ENCODE assay signal across 8 cellular contexts in the genomic region with DNA sequence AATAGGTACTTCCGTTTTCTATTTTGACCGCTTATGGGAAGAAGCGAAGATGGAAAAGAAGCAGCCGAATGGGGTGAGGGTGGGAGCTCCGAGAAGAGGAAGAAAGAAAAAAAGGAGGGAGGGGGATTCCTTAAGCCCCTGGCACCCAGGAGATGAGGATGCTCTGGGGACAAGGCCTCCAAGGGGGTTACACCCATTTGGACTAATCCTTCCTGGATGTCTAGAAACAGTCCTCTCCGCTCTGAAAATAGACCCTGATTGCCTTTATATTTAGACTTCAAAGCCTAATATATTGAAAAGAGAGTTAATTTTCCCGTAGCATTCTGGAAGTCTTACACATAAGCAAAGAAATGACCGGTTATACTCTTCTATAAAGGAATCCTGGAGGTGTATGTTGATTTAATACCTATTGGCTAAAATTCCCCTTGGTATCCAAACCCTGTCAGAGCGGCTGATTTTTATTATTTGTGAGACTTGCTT. TPM values are rescaled to one million over a fixed set of nuclear protein-coding genes. Genes with fewer than 3 reads are reported as not detected.
DNase-seq lines count a peak whose midpoint lies in the region; ATAC-seq and TF ChIP-seq lines count a peak whose summit lies in the region.

No MANE protein-coding gene starts in this region.

- H3K4me1 ChIP-seq in mononuclear cell (ENCODE audit: insufficient read depth, low read length) (peaks cover 29% of the 10 kb centered on the region), vagina (peaks cover 11% of the 10 kb centered on the region)

- no peak overlapping the region for H3K27ac Mint-ChIP-seq in activated naive CD4-positive, alpha-beta T cell treated with anti-CD3 and anti-CD28 coated beads, Interleukin-2, amount 50 U/mL, for 24 hours
- H3K27ac Mint-ChIP-seq in activated naive CD4-positive, alpha-beta T cell treated with anti-CD3 and anti-CD28 coated beads, Interleukin-2, amount 50 U/mL, for 72 hours, result no peak overlapping the region

- peak overlapping the region; percentile 69 for H3K27ac ChIP-seq in vagina

- DNase-seq in activated naive CD4-positive, alpha-beta T cell treated with anti-CD3 and anti-CD28 coated beads, Interleukin-2, amount 50 U/mL, for 72 hours (ENCODE audit: low spot score in 2 of 2), result no peak
- DNase-seq in cardiac fibroblast (ENCODE audit: low read depth in 2 of 2), result no peak
- no peak for DNase-seq in vagina (ENCODE audit: extremely low spot score in 2 of 2)
- no peak for DNase-seq in COLO668 (lab: John Stamatoyannopoulos, UW; ENCODE audit: unreplicated experiment)
- no peak for DNase-seq in GF-D8 (lab: John Stamatoyannopoulos, UW)

- H3K36me3 Mint-ChIP-seq in activated naive CD4-positive, alpha-beta T cell treated with anti-CD3 and anti-CD28 coated beads, Interleukin-2, amount 50 U/mL, for 24 hours, result no peaks in the 10 kb centered on the region
- no peaks in the 10 kb centered on the region for H3K36me3 Mint-ChIP-seq in activated naive CD4-positive, alpha-beta T cell treated with anti-CD3 and anti-CD28 coated beads, Interleukin-2, amount 50 U/mL, for 72 hours

- H3K36me3 ChIP-seq in vagina, result no peaks in the 10 kb centered on the region

- H3K27me3 ChIP-seq in mononuclear cell (ENCODE audit: insufficient read depth, low read length), result peaks cover 56% of the 10 kb centered on the region
- H3K27me3 ChIP-seq in vagina, result no peaks in the 10 kb centered on the region

- peak overlapping the region; percentile 82 for H3K4me3 Mint-ChIP-seq in activated naive CD4-positive, alpha-beta T cell treated with anti-CD3 and anti-CD28 coated beads, Interleukin-2, amount 50 U/mL, for 24 hours

- H3K9me3 ChIP-seq in mononuclear cell (ENCODE audit: low read depth, low read length) (no peaks in the 10 kb centered on the region), vagina (no peaks in the 10 kb centered on the region)

- intact Hi-C loops in vagina (cut with DNase I), result no loop called here

- no peak for ATAC-seq in activated naive CD4-positive, alpha-beta T cell treated with anti-CD3 and anti-CD28 coated beads, Interleukin-2, amount 50 U/mL, for 72 hours
- ATAC-seq in HG03175 (IDR thresholded peaks at IDR 0.05; ENCODE audit: unreplicated experiment), result no peak

- no peak for TF ChIP-seq CTCF in cardiac fibroblast (IDR thresholded peaks at IDR 0.05; ENCODE audit: low read depth, low read length)
- no peak for TF ChIP-seq CTCF in vagina (IDR thresholded peaks at IDR 0.05)

- H3K4me1 Mint-ChIP-seq in activated naive CD4-positive, alpha-beta T cell treated with anti-CD3 and anti-CD28 coated beads, Interleukin-2, amount 50 U/mL, for 24 hours, result peaks cover 12% of the 10 kb centered on the region

- H3K4me3 ChIP-seq in cardiac fibroblast (replicated peaks in 1 of 2; ENCODE audit: low read depth in 2 of 2, low read length in 2 of 2), result peak overlapping the region; percentile 59 to 61
- peak overlapping the region; percentile 45 for H3K4me3 ChIP-seq in mononuclear cell (ENCODE audit: low read length)
- H3K4me3 ChIP-seq in vagina, result peak overlapping the region; percentile 55 to 75

- H3K27me3 Mint-ChIP-seq in activated naive CD4-positive, alpha-beta T cell treated with anti-CD3 and anti-CD28 coated beads, Interleukin-2, amount 50 U/mL, for 24 hours, result peaks cover 49% of the 10 kb centered on the region

- H3K9me3 Mint-ChIP-seq in activated naive CD4-positive, alpha-beta T cell treated with anti-CD3 and anti-CD28 coated beads, Interleukin-2, amount 50 U/mL, for 24 hours, result no peaks in the 10 kb centered on the region
- no peaks in the 10 kb centered on the region for H3K9me3 Mint-ChIP-seq in activated naive CD4-positive, alpha-beta T cell treated with anti-CD3 and anti-CD28 coated beads, Interleukin-2, amount 50 U/mL, for 72 hours

- TF ChIP-seq POLR2A in vagina (IDR thresholded peaks at IDR 0.05), result no peak

RNA-seq across cellular contexts. Expression of a gene that starts 0.7 kb away (rescaled TPM):
- total RNA-seq in activated naive CD4-positive, alpha-beta T cell treated with anti-CD3 and anti-CD28 coated beads, Interleukin-2, amount 50 U/mL, for 72 hours, result under 1 TPM in 1 of 2 donors, not detected in 1; 0.18 TPM
- 2.1 TPM for total RNA-seq in mononuclear cell
- total RNA-seq in vagina, result 0.74 TPM

RNA-seq across cellular contexts. Expression of a gene that starts 13.2 kb away (rescaled TPM):
- 100 to 1,000 TPM; 106 to 126 TPM for total RNA-seq in activated naive CD4-positive, alpha-beta T cell treated with anti-CD3 and anti-CD28 coated beads, Interleukin-2, amount 50 U/mL, for 72 hours
- total RNA-seq in mononuclear cell (34.1 TPM), vagina (18.4 TPM)
